8 cellular contexts compared by ENCODE assay signal in the genomic region with DNA sequence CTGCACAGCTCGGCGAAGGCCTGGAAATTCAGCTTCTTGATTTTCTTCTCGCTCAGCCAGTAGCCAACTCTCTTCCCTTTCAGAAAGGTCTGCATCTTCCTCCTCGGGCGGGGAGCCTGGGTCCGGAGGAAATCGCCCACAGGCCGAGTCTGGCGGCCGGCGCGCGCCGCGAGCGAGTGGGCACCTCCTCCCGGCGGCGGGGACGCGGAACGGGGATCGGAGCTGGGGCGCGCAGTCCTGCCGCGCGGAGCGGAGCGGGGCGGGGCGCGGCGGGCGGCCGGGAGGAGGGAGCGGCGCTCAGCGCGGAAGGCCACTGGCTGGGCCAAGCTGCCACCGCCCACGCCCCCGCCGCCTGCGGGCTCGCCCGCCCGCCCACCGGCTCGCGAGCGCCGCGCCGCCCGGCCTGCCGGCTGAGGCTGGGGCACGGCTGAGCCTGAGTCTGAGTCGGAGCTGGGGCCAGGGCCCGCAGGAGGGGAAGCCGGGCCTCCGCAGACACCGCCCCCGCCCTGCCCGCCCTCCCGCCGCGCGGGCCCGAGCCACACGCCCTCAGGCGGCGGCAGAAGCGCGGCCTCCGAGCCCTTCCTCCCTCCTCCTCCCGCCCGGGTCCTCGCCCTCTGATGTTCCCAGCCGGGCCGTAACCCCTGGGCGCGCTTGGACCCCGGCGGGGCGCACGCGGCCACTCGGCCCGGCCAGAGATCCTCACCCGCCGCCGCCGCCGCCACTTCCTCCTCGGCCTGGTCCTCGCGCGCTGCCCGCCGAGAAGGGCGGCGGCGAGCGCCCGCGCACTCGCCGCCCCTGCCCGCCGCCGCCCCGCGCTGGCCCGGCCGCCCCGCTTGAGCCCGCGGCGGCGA. TPM values are rescaled to one million over a fixed set of nuclear protein-coding genes. Genes with fewer than 3 reads are reported as not detected.
DNase-seq lines count a peak whose midpoint lies in the region; ATAC-seq, FAIRE-seq and TF ChIP-seq lines count a peak whose summit lies in the region.

No MANE protein-coding gene starts in this region.

- H3K4me3 ChIP-seq in BJ (ENCODE audit: low read depth, low read length) (peak overlapping the region; percentile 63), dorsolateral prefrontal cortex (peak overlapping the region; percentile 65 to 97 (median 89)), lower lobe of right lung (peak overlapping the region; percentile 87)

- POLR2A ChIA-PET in BJ (lab: Charles Lee): no interaction called here

- peaks cover 41% of the 10 kb centered on the region for H3K4me1 ChIP-seq in lower lobe of right lung

- peak; percentile 65 for ATAC-seq in HG03439 (IDR thresholded peaks at IDR 0.05; ENCODE audit: unreplicated experiment)
- peak; percentile 94 to 95 for ATAC-seq in lower lobe of right lung

- H3K9me3 ChIP-seq in lower lobe of right lung: no peaks in the 10 kb centered on the region

- CTCF ChIA-PET in BJ (lab: Yijun Ruan, JAX): interaction anchor here (0.8 to 4.1 kb wide), 12 partner anchors 10 to 164 kb away, joined by 3 to 78 read pairs (median 4); partner anchors contain the start of genes GON7 and UBR7

- TF ChIP-seq CTCF in BJ (IDR thresholded peaks at IDR 0.05; ENCODE audit: insufficient read depth, low read depth, low read length): no peak
- TF ChIP-seq CTCF in dorsolateral prefrontal cortex (IDR thresholded peaks at IDR 0.05 in 54 of 56, conservative IDR thresholded peaks at IDR 0.05 in 2 of 56; ENCODE audit: low read depth in 1 of 56, partially characterized antibody in 56 of 56): peak in 25 of 56 donors; percentile 2 to 57 (median 21)
- peak; percentile 9 for TF ChIP-seq CTCF in lower lobe of right lung (IDR thresholded peaks at IDR 0.05)

- FAIRE-seq in GM19239 (lab: Jason Lieb, UNC): peak; percentile 61

- intact Hi-C loops in dorsolateral prefrontal cortex (cut with DNase I) (loop anchor here (1.0 to 5.0 kb wide), 6 partner anchors 67 to 162 kb away; partner anchors contain the start of gene MOAP1 (in 1 of the 2)), lower lobe of right lung (cut with DNase I) (no loop called here)

- H3K27me3 ChIP-seq in BJ (ENCODE audit: control insufficient read depth, insufficient read depth, low read length) (no peaks in the 10 kb centered on the region), dorsolateral prefrontal cortex (no peaks in the 10 kb centered on the region), lower lobe of right lung (ENCODE audit: low read depth) (no peaks in the 10 kb centered on the region)

- DNase-seq in BJ (ENCODE audit: low read depth) (peak; percentile 30), GM19239 (ENCODE audit: insufficient read length, low spot score) (peak; percentile 92), NCI-H526 (lab: John Stamatoyannopoulos, UW) (peak; percentile 59 to 93), dorsolateral prefrontal cortex (peak; percentile 62 to 94 (median 84)), lower lobe of right lung (peak; percentile 94)
- DNase-seq in activated CD4-positive, alpha-beta T cell treated with anti-CD3 and anti-CD28 coated beads, Interleukin-2, amount 50 U/mL, for 4 hours: peak; percentile 76 to 80
- peak; percentile 51 to 78 (median 72) for DNase-seq in stimulated activated CD4-positive, alpha-beta T cell treated with anti-CD3 and anti-CD28 coated beads, TNF-alpha, amount 100 ng/mL, for 1 hour (ENCODE audit: low read depth in 3 of 3, low spot score in 1 of 3)

- H3K36me3 ChIP-seq in BJ (ENCODE audit: control insufficient read depth, insufficient read depth, low read length) (no peaks in the 10 kb centered on the region), lower lobe of right lung (no peaks in the 10 kb centered on the region)

- peak overlapping the region; percentile 80 to 99 (median 95) for H3K27ac ChIP-seq in dorsolateral prefrontal cortex
- H3K27ac ChIP-seq in lower lobe of right lung: peak overlapping the region; percentile 94

RNA-seq across cellular contexts. Expression of gene ITPK1, which starts 0.4 kb away (rescaled TPM):
- 37.0 and 49.0 TPM in 2 replicates for polyA plus RNA-seq in BJ (2011; rRNA removed)
- 62.0 and 99.7 TPM in 2 replicates for polyA minus RNA-seq in BJ (2011; rRNA and poly(A)+ RNA removed)
- 100 to 1,000 TPM; 230 to 451 (median 314) TPM for total RNA-seq in dorsolateral prefrontal cortex
- 129 TPM for total RNA-seq in lower lobe of right lung

Comparison
In these comparisons a context has a peak if more than half of its experiments do, and no peak if none do; other contexts are left out.
1. Peak in every context shown above with its lines: DNase-seq, ATAC-seq, H3K4me3 ChIP-seq and H3K27ac ChIP-seq.
2. DNase-seq: peak in every context shown above with its lines; median percentile 94 in lower lobe of right lung; 92 in GM19239; 84 in dorsolateral prefrontal cortex; 78 in activated CD4-positive, alpha-beta T cell treated with anti-CD3 and anti-CD28 coated beads, Interleukin-2, amount 50 U/mL, for 4 hours; 76 in NCI-H526; 72 in stimulated activated CD4-positive, alpha-beta T cell treated with anti-CD3 and anti-CD28 coated beads, TNF-alpha, amount 100 ng/mL, for 1 hour; 30 in BJ.